ENCODE assay signal across 9 cellular contexts in the genomic region with DNA sequence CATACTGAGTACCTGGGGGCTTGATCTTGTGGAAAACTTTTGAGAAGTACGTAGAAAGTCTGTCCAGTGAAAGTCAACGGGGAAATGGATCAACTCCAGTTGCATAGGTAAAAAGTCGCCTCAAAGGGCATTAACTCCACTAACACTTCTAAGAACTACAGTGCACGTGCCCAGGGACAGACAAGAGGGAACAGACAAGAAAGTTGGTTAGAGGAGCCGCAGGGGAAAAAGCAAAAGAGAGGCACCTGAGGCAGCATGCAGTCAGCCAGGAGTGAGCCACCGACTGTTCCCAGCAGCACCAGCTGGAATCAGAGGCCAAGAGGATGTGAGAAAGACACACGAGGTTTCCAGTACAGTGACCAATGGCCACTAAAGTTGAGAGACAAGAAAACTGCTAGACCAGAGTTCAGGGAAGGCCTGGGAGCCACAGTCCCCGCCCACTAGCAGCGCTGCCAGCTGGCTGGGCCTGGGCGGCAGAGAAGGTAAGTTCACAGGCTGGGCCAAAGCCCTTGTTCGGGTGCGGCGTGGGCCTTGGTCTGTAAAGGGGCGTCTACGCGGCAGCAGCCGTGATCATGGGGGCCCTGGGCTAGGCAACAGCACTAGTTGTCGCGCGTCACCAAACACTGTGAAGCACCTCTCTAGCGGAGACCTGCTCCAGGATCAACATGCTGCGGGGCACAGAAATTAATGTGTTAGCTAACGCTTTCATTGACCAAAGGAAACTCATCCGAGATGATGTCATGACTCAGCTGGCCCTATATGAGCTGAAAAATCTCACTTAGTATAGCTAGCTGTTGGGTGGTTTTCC. TPM values are rescaled to one million over a fixed set of nuclear protein-coding genes. Genes with fewer than 3 reads are reported as not detected.
DNase-seq lines count a peak whose midpoint lies in the region; ATAC-seq and TF ChIP-seq lines count a peak whose summit lies in the region.
"Had no signal": no experiment of that assay in that cellular context is flagged by ENCODE, and none has a peak within 500 bp of the region (broad histone marks: within the 10 kb centered on the region; RNA-seq: fewer than 3 reads in every experiment).

No MANE protein-coding gene starts in this region.

- TF ChIP-seq CTCF in esophagus squamous epithelium (IDR thresholded peaks at IDR 0.05): no peak
- no peak for TF ChIP-seq CTCF in nephron (IDR thresholded peaks at IDR 0.05; ENCODE audit: unreplicated experiment in 3 of 3)

- H3K27me3 Mint-ChIP-seq in nephron (ENCODE audit: low read depth): no peaks in the 10 kb centered on the region

- H3K27ac ChIP-seq in esophagus squamous epithelium: peak overlapping the region; percentile 5 to 54 (median 42)

- H3K36me3 Mint-ChIP-seq in nephron (ENCODE audit: low read depth): peaks cover 9% of the 10 kb centered on the region

- intact Hi-C loops in esophagus squamous epithelium (cut with DNase I): no loop called here

- no peak overlapping the region for H3K4me3 Mint-ChIP-seq in nephron

- no peak overlapping the region for H3K4me3 ChIP-seq in esophagus squamous epithelium

- H3K9me3 ChIP-seq in esophagus squamous epithelium: no peaks in the 10 kb centered on the region

- no peaks in the 10 kb centered on the region for H3K9me3 Mint-ChIP-seq in nephron

- peak; percentile 89 for DNase-seq in Caki2 (ENCODE audit: low read depth)
- DNase-seq in MV-4-11 (lab: John Stamatoyannopoulos, UW): peak; percentile 34
- DNase-seq in esophagus squamous epithelium (lab: John Stamatoyannopoulos, UW): no peak
- no peak for DNase-seq in A172 (ENCODE audit: low spot score)
- no peak for DNase-seq in putamen (ENCODE audit: low spot score)
- DNase-seq in stimulated activated CD4-positive, alpha-beta T cell treated with anti-CD3 and anti-CD28 coated beads, Interleukin-2, amount 100 ng/mL, for 24 hours: no peak
- DNase-seq: GF-D8 had no signal

- H3K36me3 ChIP-seq in esophagus squamous epithelium: no peaks in the 10 kb centered on the region

- H3K4me1 ChIP-seq in esophagus squamous epithelium: peaks cover 38 to 93% (median 53%) of the 10 kb centered on the region in 3 donors

- peak overlapping the region in 2 of 3 experiments; percentile 54 to 76 for H3K27ac Mint-ChIP-seq in nephron

- in situ Hi-C loops in Caki2 (cut with HindIII; ENCODE audit: low pct_unique_long_range_greater_than_20kb, low sequenced_read_pairs): no loop called here

- ATAC-seq in HG02852 (IDR thresholded peaks at IDR 0.05; ENCODE audit: unreplicated experiment): no peak

- no peak for TF ChIP-seq POLR2A in esophagus squamous epithelium (IDR thresholded peaks at IDR 0.05)

- H3K27me3 ChIP-seq in esophagus squamous epithelium: no peaks in the 10 kb centered on the region

- 73 to 78% methylated on average over 18 to 22 of the region's 24 CpGs for WGBS in esophagus squamous epithelium, 2 donors

- peaks cover 45% of the 10 kb centered on the region for H3K4me1 Mint-ChIP-seq in nephron

RNA-seq across cellular contexts. Expression of gene ITGB1, which starts 14.0 kb away (rescaled TPM):
- total RNA-seq in Caki2 (2014; rRNA removed; shearing (Covaris generic); ENCODE audit: low replicate concordance): 894 and 953 TPM in 2 replicates
- 100 to 1,000 TPM in 3 of 4 donors, 10 to 100 TPM in 1; 70.5 to 323 (median 161) TPM for total RNA-seq in esophagus squamous epithelium
- total RNA-seq in A172 (2014; rRNA removed; shearing (Covaris generic)): 1,202 and 1,616 TPM in 2 replicates

Comparison
In these comparisons a context has a peak if more than half of its experiments do, and no peak if none do; other contexts are left out.
1. DNase-seq: peak in Caki2 (single experiment) and MV-4-11 (single experiment); none in esophagus squamous epithelium (single experiment), A172 (single experiment), putamen (single experiment) and stimulated activated CD4-positive, alpha-beta T cell treated with anti-CD3 and anti-CD28 coated beads, Interleukin-2, amount 100 ng/mL, for 24 hours (0 of 2).